In the genomic region with DNA sequence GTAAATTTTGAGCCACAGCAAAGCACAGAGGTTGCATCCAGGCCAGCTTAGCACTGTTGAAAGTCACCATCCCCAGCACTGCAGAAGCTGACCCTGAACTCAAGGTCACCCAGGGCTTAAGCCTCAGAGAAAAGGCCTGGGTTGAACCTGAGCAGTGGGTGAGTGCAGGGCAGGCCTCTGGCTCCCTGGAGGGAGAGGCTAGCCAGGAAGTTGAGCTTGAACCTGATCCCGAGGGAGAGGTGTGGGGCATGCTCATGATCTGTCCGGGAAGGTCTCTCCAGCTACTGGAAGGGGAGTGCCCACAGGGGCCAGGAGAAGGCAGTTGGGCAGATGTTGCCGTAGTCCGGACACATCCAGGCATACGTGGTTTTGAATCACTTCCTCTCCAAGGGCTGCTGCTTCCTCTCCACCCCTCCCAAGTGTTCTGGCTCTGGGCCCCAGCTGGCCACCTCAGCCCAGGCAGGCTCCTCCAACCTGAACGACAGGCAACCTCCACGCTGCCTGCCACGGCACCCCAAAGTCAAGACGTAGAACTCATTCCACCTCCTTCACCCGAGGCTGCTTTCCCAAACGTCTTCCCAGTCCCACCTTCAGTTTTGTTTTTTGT, we compare ENCODE assay signal across 8 cellular contexts. TPM values are rescaled to one million over a fixed set of nuclear protein-coding genes. Genes with fewer than 3 reads are reported as not detected.
DNase-seq lines count a peak whose midpoint lies in the region; ATAC-seq and TF ChIP-seq lines count a peak whose summit lies in the region.

No MANE protein-coding gene starts in this region.

- H3K36me3 ChIP-seq in DND-41 (ENCODE audit: insufficient read depth, low read length) = peaks cover 97% of the 10 kb centered on the region

- no peaks in the 10 kb centered on the region for H3K27me3 ChIP-seq in DND-41 (ENCODE audit: insufficient read depth, low read length, poor library complexity)

- H3K9me3 Mint-ChIP-seq in chondrocyte (ENCODE audit: low read depth) = no peaks in the 10 kb centered on the region
- no peaks in the 10 kb centered on the region for H3K9me3 Mint-ChIP-seq in naive thymus-derived CD8-positive, alpha-beta T cell

- peaks cover 83% of the 10 kb centered on the region for H4K20me1 ChIP-seq in DND-41 (ENCODE audit: insufficient read depth, low read length)

- no peak overlapping the region for H3K4me3 Mint-ChIP-seq in chondrocyte (ENCODE audit: unreplicated experiment)
- H3K4me3 Mint-ChIP-seq in naive thymus-derived CD8-positive, alpha-beta T cell = peak overlapping the region in 1 of 10 donors; percentile 22

- H3K4me3 ChIP-seq in DND-41 (ENCODE audit: low read depth in 1 of 2, low read length in 2 of 2) = no peak overlapping the region

- TF ChIP-seq CTCF in DND-41 (IDR thresholded peaks at IDR 0.05; ENCODE audit: borderline replicate concordance, extremely low read depth, low read length, poor library complexity, severe bottlenecking) = no peak
- no peak for TF ChIP-seq CTCF in chondrocyte (IDR thresholded peaks at IDR 0.05)

- peaks cover 31% of the 10 kb centered on the region for H3K36me3 Mint-ChIP-seq in chondrocyte (ENCODE audit: low read depth)
- peaks cover 0 to 51% (median 5%) of the 10 kb centered on the region in 3 donors for H3K36me3 Mint-ChIP-seq in naive thymus-derived CD8-positive, alpha-beta T cell

- peak overlapping the region; percentile 67 for H3K27ac ChIP-seq in DND-41 (ENCODE audit: low read length)

- peak; percentile 34 for ATAC-seq in DND-41 (ENCODE audit: insufficient read depth, low read depth)
- ATAC-seq in naive thymus-derived CD8-positive, alpha-beta T cell = no peak
- ATAC-seq in GM19395 (IDR thresholded peaks at IDR 0.05; ENCODE audit: unreplicated experiment) = no peak

- POLR2A ChIA-PET in naive thymus-derived CD8-positive, alpha-beta T cell (lab: Charles Lee) = interaction anchor here (1.5 kb wide), 1 partner anchor 18 kb away, joined by 6 read pairs; a partner anchor contains a TSS

- peaks cover 6% of the 10 kb centered on the region; the same call in 1 of the 2 replicates for H3K4me1 ChIP-seq in DND-41 (ENCODE audit: insufficient read depth, low read length)

- H3K27ac Mint-ChIP-seq in chondrocyte (ENCODE audit: unreplicated experiment) = peak overlapping the region; percentile 85
- peak overlapping the region; percentile 9 to 92 (median 82) for H3K27ac Mint-ChIP-seq in naive thymus-derived CD8-positive, alpha-beta T cell

- H3K27me3 Mint-ChIP-seq in chondrocyte (ENCODE audit: low read depth) = no peaks in the 10 kb centered on the region
- no peaks in the 10 kb centered on the region for H3K27me3 Mint-ChIP-seq in naive thymus-derived CD8-positive, alpha-beta T cell

- H3K4me1 Mint-ChIP-seq in chondrocyte (ENCODE audit: low read depth) = peaks cover 22% of the 10 kb centered on the region
- peaks cover 21 to 39% (median 32%) of the 10 kb centered on the region in 4 donors for H3K4me1 Mint-ChIP-seq in naive thymus-derived CD8-positive, alpha-beta T cell

- H3K9me3 ChIP-seq in DND-41 (ENCODE audit: insufficient read depth, low read length, severe bottlenecking) = no peaks in the 10 kb centered on the region

- H3K4me2 ChIP-seq in DND-41 (ENCODE audit: insufficient read depth, low read length) = no peak overlapping the region

- no peak overlapping the region for H2AFZ ChIP-seq in DND-41 (ENCODE audit: low read depth, low read length)

- DNase-seq in DND-41 (peak; percentile 38), NOMO-1 (lab: John Stamatoyannopoulos, UW; ENCODE audit: unreplicated experiment in 2 of 2) (peak; percentile 78 to 84), chondrocyte (ENCODE audit: low spot score) (peak; percentile 64), NCI-H748 treated with DMSO at 0.1 percent for 48 hours (lab: John Stamatoyannopoulos, UW) (no peak), DMS79 treated with DMSO at 0.1 percent for 48 hours (lab: John Stamatoyannopoulos, UW) (no peak)
- no peak for DNase-seq in naive thymus-derived CD8-positive, alpha-beta T cell
- no peak for DNase-seq in activated CD8-positive, alpha-beta memory T cell treated with anti-CD3 and anti-CD28 coated beads, Interleukin-2, amount 50 U/mL, for 4 hours

- H3K79me2 ChIP-seq in DND-41 (ENCODE audit: insufficient read depth, low read length) = peaks cover 85% of the 10 kb centered on the region

- H3K9ac ChIP-seq in DND-41 (ENCODE audit: low read depth, low read length) = no peak overlapping the region

RNA-seq across cellular contexts. Expression of a gene that starts 18.4 kb away (rescaled TPM):
- 46.5 to 57.4 TPM (median 54.1 TPM) in 3 replicates for total RNA-seq in chondrocyte
- total RNA-seq in naive thymus-derived CD8-positive, alpha-beta T cell = 10 to 100 TPM; 59.6 to 61.2 TPM
- polyA plus RNA-seq in naive thymus-derived CD8-positive, alpha-beta T cell = 10 to 100 TPM; 40.0 to 51.9 (median 48.5) TPM

RNA-seq across cellular contexts. Expression of a gene that starts 31.8 kb away (rescaled TPM):
- total RNA-seq in chondrocyte = not detected in 3 replicates
- not detected for total RNA-seq in naive thymus-derived CD8-positive, alpha-beta T cell
- not detected for polyA plus RNA-seq in naive thymus-derived CD8-positive, alpha-beta T cell

RNA-seq across cellular contexts. Expression of a gene that starts 52.7 kb away (rescaled TPM):
- total RNA-seq in chondrocyte = 47.6 to 62.1 TPM (median 47.9 TPM) in 3 replicates
- 10 to 100 TPM; 35.2 to 41.9 TPM for total RNA-seq in naive thymus-derived CD8-positive, alpha-beta T cell
- 10 to 100 TPM; 21.4 to 26.0 (median 22.5) TPM for polyA plus RNA-seq in naive thymus-derived CD8-positive, alpha-beta T cell

RNA-seq across cellular contexts. Expression of a gene that starts 52.9 kb away (rescaled TPM):
- total RNA-seq in chondrocyte = 8.4 to 10.7 TPM (median 9.6 TPM) in 3 replicates
- 10 to 100 TPM; 12.0 to 12.5 TPM for total RNA-seq in naive thymus-derived CD8-positive, alpha-beta T cell
- 10 to 100 TPM; 10.3 to 15.8 (median 14.1) TPM for polyA plus RNA-seq in naive thymus-derived CD8-positive, alpha-beta T cell

Comparison
In these comparisons a context has a peak if more than half of its experiments do, and no peak if none do; other contexts are left out.
1. DNase-seq: peak in DND-41 (single experiment), NOMO-1 (2 of 2) and chondrocyte (single experiment); none in naive thymus-derived CD8-positive, alpha-beta T cell (0 of 10), NCI-H748 treated with DMSO at 0.1 percent for 48 hours (single experiment), DMS79 treated with DMSO at 0.1 percent for 48 hours (single experiment) and activated CD8-positive, alpha-beta memory T cell treated with anti-CD3 and anti-CD28 coated beads, Interleukin-2, amount 50 U/mL, for 4 hours (single experiment).